ENCODE assay signal across 28 cellular contexts in the genomic region with DNA sequence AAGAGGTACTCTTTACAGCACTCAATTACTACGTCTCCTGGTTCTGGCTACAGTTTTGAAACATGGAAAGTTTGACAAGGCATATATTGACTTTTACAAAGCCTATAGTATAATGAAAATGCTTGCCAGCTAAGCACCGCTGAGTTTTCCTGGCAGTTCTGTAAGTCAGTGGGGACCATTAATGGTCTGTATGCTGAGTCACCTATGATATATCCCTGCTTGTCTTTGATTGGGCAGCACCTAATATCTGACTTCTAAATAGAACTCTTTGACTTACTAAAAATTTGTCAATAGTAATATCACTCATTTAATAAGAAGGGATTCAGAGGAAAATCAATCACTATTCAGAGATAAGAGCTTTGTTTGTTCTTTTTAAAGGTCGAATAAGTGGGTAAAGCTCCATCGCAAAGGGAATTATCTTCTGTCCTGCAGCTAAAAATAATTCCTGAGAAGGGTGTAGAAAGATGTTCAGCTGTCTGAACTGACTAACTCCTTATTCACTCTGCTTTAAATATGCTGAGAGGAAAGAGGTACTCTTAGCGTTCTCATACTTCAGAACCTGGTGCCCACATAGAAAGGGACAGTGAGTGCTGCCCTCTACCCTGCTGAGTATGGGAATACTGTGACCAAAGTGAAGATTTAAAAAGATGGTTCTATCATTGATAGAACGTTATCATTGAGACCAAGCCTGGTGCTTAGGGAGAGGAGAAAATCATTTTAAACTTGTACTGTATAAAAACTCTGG. TPM values are rescaled to one million over a fixed set of nuclear protein-coding genes. Genes with fewer than 3 reads are reported as not detected.
DNase-seq lines count a peak whose midpoint lies in the region; ATAC-seq and TF ChIP-seq lines count a peak whose summit lies in the region.
"Had no signal": no experiment of that assay in that cellular context is flagged by ENCODE, and none has a peak within 500 bp of the region (broad histone marks: within the 10 kb centered on the region; RNA-seq: fewer than 3 reads in every experiment).

No MANE protein-coding gene starts in this region.

- DNase-seq in A172 (ENCODE audit: low spot score), result peak; percentile 24
- DNase-seq in chondrocyte (ENCODE audit: low spot score), result no peak
- DNase-seq in heart right ventricle, result no peak
- DNase-seq in activated naive CD4-positive, alpha-beta T cell treated with anti-CD3 and anti-CD28 coated beads, Interleukin-2, amount 10 ng/mL, durations not matched to agents 7 days and 5 days, result no peak
- no peak for DNase-seq in activated CD8-positive, alpha-beta T cell treated with anti-CD3 and anti-CD28 coated beads for 36 hours
- DNase-seq in pons (ENCODE audit: low spot score), result no peak
- no peak for DNase-seq in activated naive CD8-positive, alpha-beta T cell treated with anti-CD3 and anti-CD28 coated beads for 36 hours
- DNase-seq: activated CD4-positive, alpha-beta T cell treated with anti-CD3 and anti-CD28 coated beads for 48 hours; activated gamma-delta T cell treated with Interleukin-2 at 50 U/mL for 16 hours; activated T-cell treated with anti-CD3 and anti-CD28 coated beads, Interleukin-2, amount 50 U/mL, for 4 hours; CD8-positive, alpha-beta T cell; effector CD4-positive, alpha-beta T cell; EL; foreskin melanocyte; KG1; midbrain; MV-4-11; NCI-H1436 treated with DMSO at 0.1 percent for 48 hours; NCI-H446 treated with DMSO at 0.1 percent for 48 hours; NCI-H82; nephron progenitor cell; pancreas; tibial artery; WERI-Rb-1 had no signal

- CTCF ChIA-PET in activated naive CD4-positive, alpha-beta T cell treated with anti-CD3 and anti-CD28 coated beads, Interleukin-2, amount 10 ng/mL, durations not matched to agents 7 days and 5 days (lab: Charles Lee), result no interaction called here
- CTCF ChIA-PET in activated CD8-positive, alpha-beta T cell treated with anti-CD3 and anti-CD28 coated beads for 36 hours (lab: Charles Lee), result interaction anchor here (2.8 kb wide), 1 partner anchor 9 kb away, joined by 8 read pairs; no protein-coding TSS in a partner anchor

- H3K9me3 Mint-ChIP-seq in chondrocyte (ENCODE audit: low read depth) (no peaks in the 10 kb centered on the region), nephron (no peaks in the 10 kb centered on the region)
- no peaks in the 10 kb centered on the region for H3K9me3 Mint-ChIP-seq in activated naive CD4-positive, alpha-beta T cell treated with anti-CD3 and anti-CD28 coated beads, Interleukin-2, amount 10 ng/mL, durations not matched to agents 7 days and 5 days
- H3K9me3 Mint-ChIP-seq in activated CD8-positive, alpha-beta T cell treated with anti-CD3 and anti-CD28 coated beads for 36 hours, result no peaks in the 10 kb centered on the region
- no peaks in the 10 kb centered on the region for H3K9me3 Mint-ChIP-seq in activated naive CD8-positive, alpha-beta T cell treated with anti-CD3 and anti-CD28 coated beads for 36 hours
- H3K9me3 Mint-ChIP-seq: activated T-cell treated with anti-CD3 and anti-CD28 coated beads, Interleukin-2, amount 50 U/mL, for 4 hours; CD8-positive, alpha-beta T cell; nephron progenitor cell; stimulated activated naive CD8-positive, alpha-beta T cell treated with anti-CD3 and anti-CD28 coated beads, Interleukin-15, Interleukin-2, amounts not matched to agents 100 ng/mL and 50 ng/mL, for 24 hours had no signal

- POLR2A ChIA-PET in activated CD8-positive, alpha-beta T cell treated with anti-CD3 and anti-CD28 coated beads for 36 hours (lab: Charles Lee), result no interaction called here

- H3K36me3 Mint-ChIP-seq in chondrocyte (ENCODE audit: low read depth) (no peaks in the 10 kb centered on the region), nephron (ENCODE audit: low read depth) (no peaks in the 10 kb centered on the region)
- H3K36me3 Mint-ChIP-seq in activated naive CD4-positive, alpha-beta T cell treated with anti-CD3 and anti-CD28 coated beads, Interleukin-2, amount 10 ng/mL, durations not matched to agents 7 days and 5 days, result no peaks in the 10 kb centered on the region
- no peaks in the 10 kb centered on the region for H3K36me3 Mint-ChIP-seq in activated CD8-positive, alpha-beta T cell treated with anti-CD3 and anti-CD28 coated beads for 36 hours (ENCODE audit: low read depth)
- no peaks in the 10 kb centered on the region for H3K36me3 Mint-ChIP-seq in activated naive CD8-positive, alpha-beta T cell treated with anti-CD3 and anti-CD28 coated beads for 36 hours
- H3K36me3 Mint-ChIP-seq: CD8-positive, alpha-beta T cell had no signal

- H3K4me3 Mint-ChIP-seq in chondrocyte (ENCODE audit: unreplicated experiment) (no peak overlapping the region), nephron (peak overlapping the region; percentile 42 to 91 (median 87))
- H3K4me3 Mint-ChIP-seq in activated naive CD4-positive, alpha-beta T cell treated with anti-CD3 and anti-CD28 coated beads, Interleukin-2, amount 10 ng/mL, durations not matched to agents 7 days and 5 days, result no peak overlapping the region
- H3K4me3 Mint-ChIP-seq in activated CD8-positive, alpha-beta T cell treated with anti-CD3 and anti-CD28 coated beads for 36 hours, result no peak overlapping the region
- H3K4me3 Mint-ChIP-seq in activated naive CD8-positive, alpha-beta T cell treated with anti-CD3 and anti-CD28 coated beads for 36 hours, result no peak overlapping the region
- H3K4me3 Mint-ChIP-seq: activated T-cell treated with anti-CD3 and anti-CD28 coated beads, Interleukin-2, amount 50 U/mL, for 4 hours; CD8-positive, alpha-beta T cell; nephron progenitor cell; stimulated activated naive CD8-positive, alpha-beta T cell treated with anti-CD3 and anti-CD28 coated beads, Interleukin-15, Interleukin-2, amounts not matched to agents 100 ng/mL and 50 ng/mL, for 24 hours had no signal

- H3K4me1 ChIP-seq in heart right ventricle, result no peaks in the 10 kb centered on the region
- H3K4me1 ChIP-seq: pancreas, tibial artery had no signal

- peak; percentile 37 for TF ChIP-seq CTCF in chondrocyte (IDR thresholded peaks at IDR 0.05)
- no peak for TF ChIP-seq CTCF in heart right ventricle (IDR thresholded peaks at IDR 0.05)
- no peak for TF ChIP-seq CTCF in nephron (IDR thresholded peaks at IDR 0.05; ENCODE audit: unreplicated experiment in 3 of 3)
- no peak for TF ChIP-seq CTCF in activated CD8-positive, alpha-beta T cell treated with anti-CD3 and anti-CD28 coated beads for 36 hours (IDR thresholded peaks at IDR 0.05)

- H3K27me3 Mint-ChIP-seq in chondrocyte (ENCODE audit: low read depth) (no peaks in the 10 kb centered on the region), nephron (ENCODE audit: low read depth) (no peaks in the 10 kb centered on the region)
- H3K27me3 Mint-ChIP-seq in activated naive CD4-positive, alpha-beta T cell treated with anti-CD3 and anti-CD28 coated beads, Interleukin-2, amount 10 ng/mL, durations not matched to agents 7 days and 5 days, result peaks cover 4% of the 10 kb centered on the region
- no peaks in the 10 kb centered on the region for H3K27me3 Mint-ChIP-seq in activated CD8-positive, alpha-beta T cell treated with anti-CD3 and anti-CD28 coated beads for 36 hours
- H3K27me3 Mint-ChIP-seq in activated naive CD8-positive, alpha-beta T cell treated with anti-CD3 and anti-CD28 coated beads for 36 hours, result no peaks in the 10 kb centered on the region
- H3K27me3 Mint-ChIP-seq: stimulated activated naive CD8-positive, alpha-beta T cell treated with anti-CD3 and anti-CD28 coated beads, Interleukin-15, Interleukin-2, amounts not matched to agents 100 ng/mL and 50 ng/mL, for 24 hours had no signal

- WGBS in heart right ventricle, 2 donors, result 31 to 44% methylated on average over 6 of the region's 6 CpGs

- intact Hi-C loops in heart right ventricle (cut with DNase I), result loop anchor here in 4 of 10 donors (2.0 to 10.0 kb wide), 4 partner anchors 16 to 85 kb away; partner anchors contain the start of gene MBTPS2 (in 3 of the 4)
- intact Hi-C loops in activated CD8-positive, alpha-beta T cell treated with anti-CD3 and anti-CD28 coated beads for 36 hours (cut with micrococcal nuclease), result no loop called here

- H3K9me3 ChIP-seq in heart right ventricle, result no peaks in the 10 kb centered on the region
- H3K9me3 ChIP-seq: pancreas, tibial artery had no signal

- no peaks in the 10 kb centered on the region for H3K36me3 ChIP-seq in heart right ventricle
- H3K36me3 ChIP-seq: pancreas, tibial artery, WERI-Rb-1 had no signal

- H3K4me3 ChIP-seq in heart right ventricle, result peak overlapping the region; percentile 14 to 57 (median 46)
- H3K4me3 ChIP-seq: pancreas had no signal

- peaks cover 0 to 21% (median 0%) of the 10 kb centered on the region in 7 donors for H3K27me3 ChIP-seq in heart right ventricle
- H3K27me3 ChIP-seq: pancreas, tibial artery had no signal

- peaks cover 21% of the 10 kb centered on the region for H3K4me1 Mint-ChIP-seq in chondrocyte (ENCODE audit: low read depth)
- peaks cover 27% of the 10 kb centered on the region for H3K4me1 Mint-ChIP-seq in nephron
- peaks cover 3% of the 10 kb centered on the region for H3K4me1 Mint-ChIP-seq in activated naive CD4-positive, alpha-beta T cell treated with anti-CD3 and anti-CD28 coated beads, Interleukin-2, amount 10 ng/mL, durations not matched to agents 7 days and 5 days
- H3K4me1 Mint-ChIP-seq in activated CD8-positive, alpha-beta T cell treated with anti-CD3 and anti-CD28 coated beads for 36 hours (ENCODE audit: low read depth), result no peaks in the 10 kb centered on the region
- no peaks in the 10 kb centered on the region for H3K4me1 Mint-ChIP-seq in activated naive CD8-positive, alpha-beta T cell treated with anti-CD3 and anti-CD28 coated beads for 36 hours

- peak overlapping the region; percentile 66 to 89 (median 84) for H3K27ac ChIP-seq in heart right ventricle
- H3K27ac ChIP-seq: pancreas, WERI-Rb-1 had no signal

- ATAC-seq in heart right ventricle, result peak; percentile 64 to 90 (median 84)
- ATAC-seq in activated CD8-positive, alpha-beta T cell treated with anti-CD3 and anti-CD28 coated beads for 36 hours, result no peak
- ATAC-seq: activated T-cell treated with anti-CD3 and anti-CD28 coated beads, Interleukin-2, amount 50 U/mL, for 4 hours; CD8-positive, alpha-beta T cell; pancreas had no signal

- no peak overlapping the region for H3K27ac Mint-ChIP-seq in chondrocyte (ENCODE audit: unreplicated experiment)
- H3K27ac Mint-ChIP-seq in nephron, result peak overlapping the region; percentile 3 to 73 (median 24)
- no peak overlapping the region for H3K27ac Mint-ChIP-seq in activated naive CD4-positive, alpha-beta T cell treated with anti-CD3 and anti-CD28 coated beads, Interleukin-2, amount 10 ng/mL, durations not matched to agents 7 days and 5 days
- no peak overlapping the region for H3K27ac Mint-ChIP-seq in activated CD8-positive, alpha-beta T cell treated with anti-CD3 and anti-CD28 coated beads for 36 hours
- H3K27ac Mint-ChIP-seq in activated naive CD8-positive, alpha-beta T cell treated with anti-CD3 and anti-CD28 coated beads for 36 hours, result no peak overlapping the region
- H3K27ac Mint-ChIP-seq: CD8-positive, alpha-beta T cell; nephron progenitor cell; stimulated activated naive CD8-positive, alpha-beta T cell treated with anti-CD3 and anti-CD28 coated beads, Interleukin-15, Interleukin-2, amounts not matched to agents 100 ng/mL and 50 ng/mL, for 24 hours had no signal

RNA-seq across cellular contexts. Expression of gene SMPX, which starts 1.0 kb away (rescaled TPM):
- total RNA-seq in A172 (2014; rRNA removed; shearing (Covaris generic)), result not detected in 2 replicates
- total RNA-seq in chondrocyte, result 0.57 to 1.5 TPM in 2 of 3 replicates, not detected in the other
- 100 to 1,000 TPM; 525 to 894 (median 704) TPM for total RNA-seq in heart right ventricle
- polyA plus RNA-seq in heart right ventricle, result 100 to 1,000 TPM; 171 to 436 TPM
- total RNA-seq in activated CD8-positive, alpha-beta T cell treated with anti-CD3 and anti-CD28 coated beads for 36 hours, result not detected
- total RNA-seq in activated naive CD8-positive, alpha-beta T cell treated with anti-CD3 and anti-CD28 coated beads for 36 hours, result not detected
- total RNA-seq: activated CD8-positive, alpha-beta memory T cell treated with anti-CD3 and anti-CD28 coated beads for 36 hours; activated T-cell treated with anti-CD3 and anti-CD28 coated beads, Interleukin-2, amount 50 U/mL, for 4 hours; CD8-positive, alpha-beta T cell; lower leg skin had no signal

Comparison
In these comparisons a context has a peak if more than half of its experiments do, and no peak if none do; other contexts are left out.
1. H3K27ac Mint-ChIP-seq: peak in nephron (3 of 3); none in chondrocyte (single experiment), activated naive CD4-positive, alpha-beta T cell treated with anti-CD3 and anti-CD28 coated beads, Interleukin-2, amount 10 ng/mL, durations not matched to agents 7 days and 5 days (single experiment), activated CD8-positive, alpha-beta T cell treated with anti-CD3 and anti-CD28 coated beads for 36 hours (single experiment) and activated naive CD8-positive, alpha-beta T cell treated with anti-CD3 and anti-CD28 coated beads for 36 hours (single experiment).
2. H3K4me3 Mint-ChIP-seq: peak in nephron (3 of 3); none in chondrocyte (single experiment), activated naive CD4-positive, alpha-beta T cell treated with anti-CD3 and anti-CD28 coated beads, Interleukin-2, amount 10 ng/mL, durations not matched to agents 7 days and 5 days (single experiment), activated CD8-positive, alpha-beta T cell treated with anti-CD3 and anti-CD28 coated beads for 36 hours (single experiment) and activated naive CD8-positive, alpha-beta T cell treated with anti-CD3 and anti-CD28 coated beads for 36 hours (single experiment).
3. RNA of gene SMPX, which starts 1.0 kb away (total RNA-seq): 525 to 894 TPM in heart right ventricle; 0.57 to 1.5 TPM in chondrocyte, not detected in A172, not detected in activated CD8-positive, alpha-beta T cell treated with anti-CD3 and anti-CD28 coated beads for 36 hours and not detected in activated naive CD8-positive, alpha-beta T cell treated with anti-CD3 and anti-CD28 coated beads for 36 hours; every median in the first group is over 100 times any median in the second.